ENCODE assay signal across 13 cellular contexts in the genomic region with DNA sequence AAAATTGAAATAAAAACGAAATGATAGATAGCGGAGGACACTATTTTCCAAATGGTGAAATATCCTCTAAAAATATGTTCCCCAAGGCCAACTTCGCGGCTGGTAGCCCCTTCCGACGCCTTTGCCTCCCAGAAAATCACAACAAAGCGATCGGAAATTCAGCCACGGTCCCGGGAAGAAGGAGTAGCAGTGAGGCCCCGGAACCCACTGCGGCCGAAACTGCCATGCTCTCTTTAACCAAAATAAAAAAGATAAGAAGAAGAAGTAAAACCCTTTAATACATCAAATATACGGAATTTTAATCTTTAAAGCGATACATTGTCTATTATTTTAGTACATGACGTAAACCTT. TPM values are rescaled to one million over a fixed set of nuclear protein-coding genes. Genes with fewer than 3 reads are reported as not detected.
A peak's percentile ranks its signal among the peaks of the same experiment; 100 is the strongest.
DNase-seq lines count a peak whose midpoint lies in the region; ATAC-seq and TF ChIP-seq lines count a peak whose summit lies in the region.
"Had no signal": no experiment of that assay in that cellular context is flagged by ENCODE, and none has a peak within 500 bp of the region (broad histone marks: within the 10 kb centered on the region; RNA-seq: fewer than 3 reads in every experiment).

No MANE protein-coding gene starts in this region.

- peak overlapping the region; percentile 87 to 100 (median 97) for H3K4me3 Mint-ChIP-seq in nephron
- H3K4me3 Mint-ChIP-seq: activated T-helper 17 cell treated with anti-CD3 and anti-CD28 coated beads, Interleukin-2, amount 50 U/mL, for 72 hours; stimulated activated naive CD8-positive, alpha-beta T cell treated with anti-CD3 and anti-CD28 coated beads, Interleukin-15, Interleukin-2, amounts not matched to agents 100 ng/mL and 50 ng/mL, for 24 hours had no signal

- no peaks in the 10 kb centered on the region for H3K9me3 Mint-ChIP-seq in nephron
- H3K9me3 Mint-ChIP-seq: activated T-helper 17 cell treated with anti-CD3 and anti-CD28 coated beads, Interleukin-2, amount 50 U/mL, for 72 hours; stimulated activated naive CD8-positive, alpha-beta T cell treated with anti-CD3 and anti-CD28 coated beads, Interleukin-15, Interleukin-2, amounts not matched to agents 100 ng/mL and 50 ng/mL, for 24 hours had no signal

- TF ChIP-seq CTCF in heart left ventricle (IDR thresholded peaks at IDR 0.05): no peak
- TF ChIP-seq CTCF in fibroblast of mammary gland (conservative IDR thresholded peaks at IDR 0.05; ENCODE audit: control insufficient read depth, insufficient read depth, low read depth, low read length): no peak
- no peak for TF ChIP-seq CTCF in nephron (IDR thresholded peaks at IDR 0.05; ENCODE audit: unreplicated experiment in 3 of 3)
- no peak for TF ChIP-seq CTCF in uterus (IDR thresholded peaks at IDR 0.05)

- H3K27me3 ChIP-seq in heart left ventricle (peaks cover 0 to 23% (median 0%) of the 10 kb centered on the region in 9 donors), uterus (no peaks in the 10 kb centered on the region)
- H3K27me3 ChIP-seq: foreskin keratinocyte had no signal

- peaks cover 34% of the 10 kb centered on the region for H3K27me3 Mint-ChIP-seq in nephron (ENCODE audit: low read depth)

- TF ChIP-seq POLR2A in heart left ventricle (IDR thresholded peaks at IDR 0.05) (no peak), uterus (IDR thresholded peaks at IDR 0.05) (no peak)

- ATAC-seq in heart left ventricle (no peak), left cardiac atrium (no peak), HG03439 (IDR thresholded peaks at IDR 0.05; ENCODE audit: unreplicated experiment) (no peak), HG03025 (IDR thresholded peaks at IDR 0.05; ENCODE audit: low FRiP score, unreplicated experiment) (no peak)
- ATAC-seq: A549; activated T-helper 17 cell treated with anti-CD3 and anti-CD28 coated beads, Interleukin-2, amount 50 U/mL, for 72 hours; foreskin keratinocyte had no signal

- H3K4me1 ChIP-seq in heart left ventricle (peaks cover 0 to 49% (median 13%) of the 10 kb centered on the region in 12 donors), uterus (no peaks in the 10 kb centered on the region)
- H3K4me1 ChIP-seq: foreskin keratinocyte had no signal

- H3K36me3 Mint-ChIP-seq in nephron (ENCODE audit: low read depth): peaks cover 45% of the 10 kb centered on the region

- peak overlapping the region; percentile 96 to 98 (median 98) for H3K27ac Mint-ChIP-seq in nephron
- H3K27ac Mint-ChIP-seq: activated T-helper 17 cell treated with anti-CD3 and anti-CD28 coated beads, Interleukin-2, amount 50 U/mL, for 72 hours; stimulated activated naive CD8-positive, alpha-beta T cell treated with anti-CD3 and anti-CD28 coated beads, Interleukin-15, Interleukin-2, amounts not matched to agents 100 ng/mL and 50 ng/mL, for 24 hours had no signal

- H3K36me3 ChIP-seq in heart left ventricle (peaks cover 0 to 19% (median 9%) of the 10 kb centered on the region in 9 donors), uterus (no peaks in the 10 kb centered on the region)

- H3K9me3 ChIP-seq in heart left ventricle (no peaks in the 10 kb centered on the region), uterus (no peaks in the 10 kb centered on the region)
- H3K9me3 ChIP-seq: A549 had no signal

- intact Hi-C loops in heart left ventricle (cut with DNase I) (loop anchor here in 9 of 10 donors (5.0 to 10.0 kb wide), 16 partner anchors 100 to 1607 kb away; no protein-coding TSS in a partner anchor), left cardiac atrium (cut with DNase I) (loop anchor here (5.0 kb wide), 3 partner anchors 100 to 1610 kb away; no protein-coding TSS in a partner anchor), uterus (cut with DNase I; ENCODE audit: low total_unique reads) (loop anchor here (5.0 to 10.0 kb wide), 4 partner anchors 507 to 907 kb away; no protein-coding TSS in a partner anchor)

- H3K27ac ChIP-seq in heart left ventricle: peak overlapping the region; percentile 51 to 100 (median 82)
- H3K27ac ChIP-seq in uterus: peak overlapping the region; percentile 97 to 98
- H3K27ac ChIP-seq: A549, foreskin keratinocyte had no signal

- WGBS in heart left ventricle, 4 donors: 69 to 76% (median 73%) methylated on average over 16 of the region's 16 CpGs

- DNase-seq in heart left ventricle (peak in 1 of 5 donors; percentile 39), left cardiac atrium (no peak), fibroblast of mammary gland (ENCODE audit: low read depth) (peak; percentile 18), uterus (peak; percentile 26 to 43), germinal center (ENCODE audit: low spot score) (no peak)
- DNase-seq: foreskin keratinocyte, NCI-H524 had no signal

- H3K4me3 ChIP-seq in heart left ventricle (peak overlapping the region in 11 of 12 donors; percentile 33 to 96 (median 62)), fibroblast of mammary gland (ENCODE audit: control insufficient read depth, low read depth, low read length) (peak overlapping the region; percentile 97), uterus (peak overlapping the region; percentile 81 to 82)
- H3K4me3 ChIP-seq: A549 had no signal

- H3K4me1 Mint-ChIP-seq in nephron: peaks cover 19% of the 10 kb centered on the region

RNA-seq across cellular contexts. Expression of a gene that starts 4.0 kb away (rescaled TPM):
- total RNA-seq in heart left ventricle (1 to 10 TPM; 3.4 to 8.6 (median 7.4) TPM), left cardiac atrium (10 to 100 TPM; 12.0 to 14.3 TPM), uterus (10 to 100 TPM; 12.1 to 99.4 (median 26.0) TPM)
- polyA plus RNA-seq in heart left ventricle: 1 to 10 TPM; 4.4 to 6.3 TPM

RNA-seq across cellular contexts. Expression of a gene that starts 33.9 kb away (rescaled TPM):
- 10 to 100 TPM in 8 of 9 donors, 1 to 10 TPM in 1; 7.7 to 34.4 (median 14.9) TPM for total RNA-seq in heart left ventricle
- 10 to 100 TPM in 1 of 2 donors, 1 to 10 TPM in 1; 2.4 to 14.9 TPM for polyA plus RNA-seq in heart left ventricle
- total RNA-seq in left cardiac atrium: 10 to 100 TPM; 40.6 to 57.8 TPM
- total RNA-seq in uterus: 10 to 100 TPM in 1 of 4 donors, 1 to 10 TPM in 3; 1.5 to 15.7 (median 4.6) TPM
- total RNA-seq: activated T-helper 17 cell treated with anti-CD3 and anti-CD28 coated beads, Interleukin-2, amount 50 U/mL, for 72 hours; foreskin keratinocyte had no signal
- polyA plus RNA-seq: foreskin keratinocyte had no signal

Comparison
In these comparisons a context has a peak if more than half of its experiments do, and no peak if none do; other contexts are left out.
1. DNase-seq: peak in fibroblast of mammary gland (single experiment) and uterus (2 of 2); none in left cardiac atrium (single experiment) and germinal center (single experiment).
2. Peak in every context shown above with its lines, with median percentiles within 50 percentile points of each other: H3K4me3 ChIP-seq.